ENCODE assay signal across 8 cellular contexts in genomic region chr2:166180951-166181812, GRCh38. TPM values are rescaled to one million over a fixed set of nuclear protein-coding genes. Genes with fewer than 3 reads are reported as not detected.
DNase-seq lines count a peak whose midpoint lies in the region; ATAC-seq and TF ChIP-seq lines count a peak whose summit lies in the region.

No MANE protein-coding gene starts in this region.

- DNase-seq in AG09309 (ENCODE audit: low read depth) (peak; percentile 17), NB4 (ENCODE audit: low read depth) (peak; percentile 51), SKM-1 (lab: John Stamatoyannopoulos, UW; ENCODE audit: unreplicated experiment) (peak; percentile 23), erythroblast (lab: John Stamatoyannopoulos, UW) (peak; percentile 17 to 52), naive B cell (no peak), immature natural killer cell (no peak)

- H3K27ac Mint-ChIP-seq in naive B cell (peak overlapping the region in 1 of 6 donors; percentile 34), immature natural killer cell (no peak overlapping the region)

- peak; percentile 57 for TF ChIP-seq CTCF in AG09309 (IDR thresholded peaks at IDR 0.05; ENCODE audit: control insufficient read depth, insufficient read depth, low read depth, low read length, missing control alignments)
- TF ChIP-seq CTCF in NB4 (IDR thresholded peaks at IDR 0.05; ENCODE audit: low read depth, low read length), result peak; percentile 50

- H3K9me3 Mint-ChIP-seq in naive B cell (no peaks in the 10 kb centered on the region), immature natural killer cell (peaks cover 0 to 1% (median 0%) of the 10 kb centered on the region in 6 donors)

- H3K4me1 Mint-ChIP-seq in naive B cell (no peaks in the 10 kb centered on the region), immature natural killer cell (no peaks in the 10 kb centered on the region)

- no peak overlapping the region for H3K4me3 ChIP-seq in AG09309 (ENCODE audit: control insufficient read depth, low read depth, low read length)
- no peak overlapping the region for H3K4me3 ChIP-seq in NB4 (ENCODE audit: low read depth, low read length)

- H3K4me3 Mint-ChIP-seq in naive B cell (no peak overlapping the region), immature natural killer cell (no peak overlapping the region)

- peak; percentile 97 for ATAC-seq in GM18502 (IDR thresholded peaks at IDR 0.05; ENCODE audit: poor library complexity, unreplicated experiment)
- peak; percentile 97 for ATAC-seq in HG02759 (IDR thresholded peaks at IDR 0.05; ENCODE audit: unreplicated experiment)
- peak; percentile 32 to 41 for ATAC-seq in naive B cell (ENCODE audit: low read depth in 2 of 2)

- no peak for TF ChIP-seq POLR2A in NB4 (IDR thresholded peaks at IDR 0.05; ENCODE audit: extremely low read depth, insufficient read length)
- no peak for TF ChIP-seq POLR2A in erythroblast (IDR thresholded peaks at IDR 0.05; ENCODE audit: low read length)

- H3K27me3 Mint-ChIP-seq in naive B cell (peaks cover 4 to 11% (median 9%) of the 10 kb centered on the region in 3 donors), immature natural killer cell (ENCODE audit: low read depth in 3 of 3) (peaks cover 0 to 2% (median 0%) of the 10 kb centered on the region in 3 donors)

- H3K36me3 Mint-ChIP-seq in naive B cell (no peaks in the 10 kb centered on the region), immature natural killer cell (no peaks in the 10 kb centered on the region)

RNA-seq across cellular contexts. Expression of gene SCN1A, which starts 53.4 kb away (rescaled TPM):
- not detected for polyA plus RNA-seq in naive B cell (ENCODE audit: low read depth in 6 of 6)
- not detected for polyA plus RNA-seq in immature natural killer cell

Comparison
In these comparisons a context has a peak if more than half of its experiments do, and no peak if none do; other contexts are left out.
1. DNase-seq: peak in AG09309 (single experiment), NB4 (single experiment), SKM-1 (single experiment) and erythroblast (2 of 2); none in naive B cell (single experiment) and immature natural killer cell (0 of 3).
2. ATAC-seq: peak in every context shown above with its lines; median percentile 97 in GM18502; 97 in HG02759; 36 in naive B cell.